Comparison of ENCODE assay signal across 10 cellular contexts in the genomic region with DNA sequence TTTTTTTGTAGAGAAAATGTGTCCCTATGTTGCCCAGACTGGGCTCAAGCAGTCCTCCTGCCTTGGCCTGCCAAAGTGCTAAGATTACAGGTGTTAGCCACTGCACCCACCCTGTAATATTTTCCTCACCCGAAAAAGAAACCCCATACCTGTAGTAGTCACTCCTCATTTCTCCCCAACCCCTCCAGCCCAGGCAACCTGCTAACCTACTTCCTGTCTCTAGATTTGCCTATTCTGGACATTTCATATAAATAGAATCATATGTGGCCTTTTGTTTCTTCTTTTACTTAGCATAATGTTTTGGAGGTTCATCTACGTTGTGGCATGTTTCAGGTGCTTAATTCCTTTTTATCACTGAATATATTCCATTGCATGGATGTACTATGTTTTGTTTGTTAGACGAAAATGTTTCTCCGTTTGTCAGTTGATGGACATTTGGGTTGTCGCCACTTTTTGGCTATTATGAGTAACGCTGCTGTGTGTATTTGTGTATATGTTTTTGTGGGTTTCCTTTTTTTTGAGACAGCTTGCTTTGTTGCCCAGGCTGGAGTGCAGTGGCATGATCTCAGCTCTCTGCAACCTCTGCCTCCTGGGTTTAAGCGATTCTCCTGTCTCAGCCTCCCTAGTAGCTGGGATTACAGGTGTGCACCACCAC. TPM values are rescaled to one million over a fixed set of nuclear protein-coding genes. Genes with fewer than 3 reads are reported as not detected.
DNase-seq lines count a peak whose midpoint lies in the region; ATAC-seq and TF ChIP-seq lines count a peak whose summit lies in the region.
"Had no signal": no experiment of that assay in that cellular context is flagged by ENCODE, and none has a peak within 500 bp of the region (broad histone marks: within the 10 kb centered on the region; RNA-seq: fewer than 3 reads in every experiment).

No MANE protein-coding gene starts in this region.

- no peak overlapping the region for H2BK15ac ChIP-seq in neuronal stem cell (ENCODE audit: low read length)

- no peak overlapping the region for H4K8ac ChIP-seq in neuronal stem cell (ENCODE audit: low read depth, low read length)

- H3K79me2 ChIP-seq in Loucy (ENCODE audit: insufficient read depth, low read length): peaks cover 79% of the 10 kb centered on the region

- H3K36me3 ChIP-seq in Loucy (ENCODE audit: insufficient read depth, low read length) (no peaks in the 10 kb centered on the region), neuronal stem cell (replicated peaks in 1 of 2; ENCODE audit: control insufficient read depth in 2 of 2, insufficient read depth in 2 of 2, low read length in 2 of 2) (no peaks in the 10 kb centered on the region)

- H3K4me2 ChIP-seq in Loucy (ENCODE audit: low read depth, low read length, poor library complexity, severe bottlenecking) (peak overlapping the region; percentile 35), neuronal stem cell (ENCODE audit: insufficient read depth, low read length, poor library complexity, severe bottlenecking) (no peak overlapping the region)

- H3K9me3 ChIP-seq in Loucy (ENCODE audit: insufficient read depth, low read depth, low read length): no peaks in the 10 kb centered on the region
- no peaks in the 10 kb centered on the region for H3K9me3 ChIP-seq in neuronal stem cell (replicated peaks in 1 of 2; ENCODE audit: control insufficient read depth in 2 of 2, insufficient read depth in 1 of 2, low read depth in 1 of 2, low read length in 2 of 2)

- no peak overlapping the region for H2BK5ac ChIP-seq in neuronal stem cell (ENCODE audit: low read length)

- TF ChIP-seq CTCF in Loucy (conservative IDR thresholded peaks at IDR 0.05; ENCODE audit: low read length) (no peak), GM20000 (IDR thresholded peaks at IDR 0.05; ENCODE audit: extremely low read depth, missing control alignments) (no peak)

- H3K18ac ChIP-seq in neuronal stem cell (ENCODE audit: low read length): no peak overlapping the region

- H2BK120ac ChIP-seq in neuronal stem cell (ENCODE audit: low read depth, low read length): no peak overlapping the region

- H3K4me1 ChIP-seq in Loucy (ENCODE audit: insufficient read depth, low read length, poor library complexity, severe bottlenecking) (peaks cover 19% of the 10 kb centered on the region), neuronal stem cell (ENCODE audit: control insufficient read depth in 2 of 2, insufficient read depth in 1 of 2, low read depth in 1 of 2, low read length in 2 of 2) (no peaks in the 10 kb centered on the region)

- H3K4me3 ChIP-seq in Loucy (ENCODE audit: low read length, poor library complexity, severe bottlenecking) (no peak overlapping the region), neuronal stem cell (ENCODE audit: low read length in 2 of 2) (no peak overlapping the region)
- H3K4me3 ChIP-seq: lung had no signal

- WGBS in neuronal stem cell (ENCODE audit: extremely low coverage in 2 of 2, insufficient read length in 2 of 2, insufficient replicate concordance in 1 of 2), 2 donors: no CpG with 5 or more reads among the region's 7 CpGs

- no peak overlapping the region for H3K9ac ChIP-seq in Loucy (ENCODE audit: low read depth, low read length, poor library complexity, severe bottlenecking)
- no peak overlapping the region for H3K9ac ChIP-seq in neuronal stem cell (ENCODE audit: low read depth, low read length, poor library complexity)

- no peak overlapping the region for H3K27ac ChIP-seq in neuronal stem cell (replicated peaks; ENCODE audit: low read length)

- H2AFZ ChIP-seq in Loucy (ENCODE audit: low read length): no peak overlapping the region
- no peak overlapping the region for H2AFZ ChIP-seq in neuronal stem cell (ENCODE audit: low read length)

- H3K4ac ChIP-seq in neuronal stem cell (ENCODE audit: low read length): no peak overlapping the region

- no peak overlapping the region for H2AK5ac ChIP-seq in neuronal stem cell (ENCODE audit: low read depth, low read length)

- DNase-seq in neuronal stem cell (ENCODE audit: low spot score) (no peak), midbrain (lab: John Stamatoyannopoulos, UW) (no peak), NCI-H446 (lab: John Stamatoyannopoulos, UW) (no peak), GM20000 (ENCODE audit: low spot score) (no peak)

- no peak for TF ChIP-seq POLR2A in GM18505 (IDR thresholded peaks at IDR 0.05; ENCODE audit: borderline replicate concordance, extremely low read depth, insufficient read depth, insufficient read length)

- H3K9me2 ChIP-seq in Loucy (replicated peaks; ENCODE audit: low read depth, low read length): no peaks in the 10 kb centered on the region

- H4K20me1 ChIP-seq in Loucy (ENCODE audit: insufficient read depth, low read length, poor library complexity, severe bottlenecking): no peaks in the 10 kb centered on the region

- H3K27me3 ChIP-seq in Loucy (ENCODE audit: insufficient read depth, low read length, poor library complexity, severe bottlenecking) (no peaks in the 10 kb centered on the region), neuronal stem cell (ENCODE audit: control insufficient read depth in 3 of 3, insufficient read depth in 3 of 3, low read depth in 1 of 3, low read length in 3 of 3) (peaks cover 0 to under 1% (median 0%) of the 10 kb centered on the region in 3 experiments)

- H3K23ac ChIP-seq in neuronal stem cell (ENCODE audit: low read depth, low read length, poor library complexity): no peak overlapping the region

- no peak overlapping the region for H4K91ac ChIP-seq in neuronal stem cell (ENCODE audit: low read depth, low read length, poor library complexity)

- ATAC-seq in GM18505 (IDR thresholded peaks at IDR 0.05; ENCODE audit: unreplicated experiment): peak; percentile 45
- peak; percentile 41 for ATAC-seq in GM21526 (IDR thresholded peaks at IDR 0.05; ENCODE audit: low FRiP score, unreplicated experiment)
- ATAC-seq in esophagus mucosa: peak; percentile 20
- ATAC-seq: HepG2 had no signal

- no peak overlapping the region for H3K14ac ChIP-seq in neuronal stem cell (ENCODE audit: low read length)

- no peaks in the 10 kb centered on the region for H3K79me1 ChIP-seq in neuronal stem cell (ENCODE audit: low read depth, low read length)

- no peak overlapping the region for H2BK12ac ChIP-seq in neuronal stem cell (ENCODE audit: low read length)

- H3F3A ChIP-seq in Loucy (ENCODE audit: low read depth): 0 out of 2 replicates have a peak, but pooled peaks cover 4% of the 10 kb centered on the region

RNA-seq across cellular contexts. Expression of gene ANKRD13A, which starts 6.2 kb away (rescaled TPM):
- total RNA-seq in esophagus mucosa: 31.8 TPM
- 12.9 TPM for polyA plus RNA-seq in neuronal stem cell (2013, experiment 1 of 2)
- 13.6 TPM for polyA plus RNA-seq in neuronal stem cell (2013, experiment 2 of 2)

RNA-seq across cellular contexts. Expression of gene GIT2, which starts 9.3 kb away (rescaled TPM):
- total RNA-seq in esophagus mucosa: 16.3 TPM
- polyA plus RNA-seq in neuronal stem cell (2013, experiment 1 of 2): 13.3 TPM
- 13.8 TPM for polyA plus RNA-seq in neuronal stem cell (2013, experiment 2 of 2)

RNA-seq across cellular contexts. Expression of gene C12orf76, which starts 42.9 kb away (rescaled TPM):
- total RNA-seq in esophagus mucosa: 3.3 TPM
- 42.5 TPM for polyA plus RNA-seq in neuronal stem cell (2013, experiment 1 of 2)
- polyA plus RNA-seq in neuronal stem cell (2013, experiment 2 of 2): 43.2 TPM
